ENCODE assay signal across 20 cellular contexts in genomic region chr12:123599310-123599709, GRCh38. TPM values are rescaled to one million over a fixed set of nuclear protein-coding genes. Genes with fewer than 3 reads are reported as not detected.
DNase-seq lines count a peak whose midpoint lies in the region; TF ChIP-seq lines count a peak whose summit lies in the region.
"Had no signal": no experiment of that assay in that cellular context is flagged by ENCODE, and none has a peak within 500 bp of the region (broad histone marks: within the 10 kb centered on the region; RNA-seq: fewer than 3 reads in every experiment).

No MANE protein-coding gene starts in this region.

- no peaks in the 10 kb centered on the region for H3K27me3 Mint-ChIP-seq in CD4-positive, alpha-beta memory T cell
- no peaks in the 10 kb centered on the region for H3K27me3 Mint-ChIP-seq in activated T-helper 1 cell treated with anti-CD3 and anti-CD28 coated beads, Interleukin-12 subunit alpha, Interleukin-12 subunit beta, Interleukin-2, Interleukin-4 antibody, amounts not matched to agents 30 ng/mL and 10 ng/mL and 1 ng/mL, durations not matched to agents 14 hours and 24 hours and 36 hours (ENCODE audit: insufficient read depth)
- H3K27me3 Mint-ChIP-seq in Caco-2 (ENCODE audit: insufficient read depth, unreplicated experiment): no peaks in the 10 kb centered on the region

- H3K27ac ChIP-seq in 22Rv1: peak overlapping the region; percentile 0; the same call in 1 of the 2 replicates
- H3K27ac ChIP-seq in CD4-positive, alpha-beta memory T cell (ENCODE audit: low read depth, low read length): no peak overlapping the region
- peak overlapping the region; percentile 32 for H3K27ac ChIP-seq in mesodermal cell (ENCODE audit: low read depth, low read length, severe bottlenecking)
- H3K27ac ChIP-seq: ovary, SJSA1, testis had no signal

- no peaks in the 10 kb centered on the region for H3K9me3 Mint-ChIP-seq in CD4-positive, alpha-beta memory T cell
- no peaks in the 10 kb centered on the region for H3K9me3 Mint-ChIP-seq in activated T-helper 1 cell treated with anti-CD3 and anti-CD28 coated beads, Interleukin-12 subunit alpha, Interleukin-12 subunit beta, Interleukin-2, Interleukin-4 antibody, amounts not matched to agents 30 ng/mL and 10 ng/mL and 1 ng/mL, durations not matched to agents 14 hours and 24 hours and 36 hours
- no peaks in the 10 kb centered on the region for H3K9me3 Mint-ChIP-seq in Caco-2 (ENCODE audit: unreplicated experiment)

- no peaks in the 10 kb centered on the region for H3K9me3 ChIP-seq in CD4-positive, alpha-beta memory T cell (ENCODE audit: control insufficient read depth in 1 of 2, low read length in 2 of 2)
- no peaks in the 10 kb centered on the region for H3K9me3 ChIP-seq in mesodermal cell (ENCODE audit: control insufficient read depth, low read length)
- H3K9me3 ChIP-seq in Caco-2: no peaks in the 10 kb centered on the region
- H3K9me3 ChIP-seq: ovary, SJSA1, testis had no signal

- DNase-seq in CD4-positive, alpha-beta memory T cell: no peak
- no peak for DNase-seq in activated T-helper 1 cell treated with anti-CD3 and anti-CD28 coated beads, Interleukin-12 subunit alpha, Interleukin-12 subunit beta, Interleukin-2, Interleukin-4 antibody, amounts not matched to agents 30 ng/mL and 10 ng/mL and 1 ng/mL, durations not matched to agents 14 hours and 24 hours and 36 hours (ENCODE audit: low spot score)
- DNase-seq in Caco-2: no peak
- no peak for DNase-seq in NCI-H345 treated with DMSO at 0.1 percent for 48 hours (lab: John Stamatoyannopoulos, UW; ENCODE audit: unreplicated experiment)
- DNase-seq in DMS53 (lab: John Stamatoyannopoulos, UW): no peak
- DNase-seq: caudate nucleus; hippocampal formation; IMR-90; kidney glomerular epithelial cell; midbrain; MV-4-11; NCI-H2029 treated with DMSO at 0.1 percent for 48 hours; NCI-H748 treated with DMSO at 0.1 percent for 48 hours; ovary; PC-3; stimulated activated CD4-positive, alpha-beta T cell treated with anti-CD3 and anti-CD28 coated beads, Interleukin-2, amount 100 ng/mL, for 48 hours had no signal

- peak overlapping the region; percentile 7 to 80 (median 66) for H3K4me3 Mint-ChIP-seq in CD4-positive, alpha-beta memory T cell
- H3K4me3 Mint-ChIP-seq in activated T-helper 1 cell treated with anti-CD3 and anti-CD28 coated beads, Interleukin-12 subunit alpha, Interleukin-12 subunit beta, Interleukin-2, Interleukin-4 antibody, amounts not matched to agents 30 ng/mL and 10 ng/mL and 1 ng/mL, durations not matched to agents 14 hours and 24 hours and 36 hours: peak overlapping the region; percentile 45
- H3K4me3 Mint-ChIP-seq in Caco-2 (ENCODE audit: unreplicated experiment): no peak overlapping the region

- peak overlapping the region; percentile 3 to 92 (median 61) for H3K27ac Mint-ChIP-seq in CD4-positive, alpha-beta memory T cell
- H3K27ac Mint-ChIP-seq in activated T-helper 1 cell treated with anti-CD3 and anti-CD28 coated beads, Interleukin-12 subunit alpha, Interleukin-12 subunit beta, Interleukin-2, Interleukin-4 antibody, amounts not matched to agents 30 ng/mL and 10 ng/mL and 1 ng/mL, durations not matched to agents 14 hours and 24 hours and 36 hours: peak overlapping the region; percentile 5
- H3K27ac Mint-ChIP-seq in Caco-2 (ENCODE audit: unreplicated experiment): no peak overlapping the region

- no TSS peak for BruUV-seq in Caco-2 (replicated peaks; lab: Mats Ljungman, UMichigan)

- WGBS in mesodermal cell (ENCODE audit: insufficient coverage in 2 of 2), 2 experiments: 73 to 100% methylated on average over 1 of the region's 1 CpG

- H3K27me3 ChIP-seq in CD4-positive, alpha-beta memory T cell (ENCODE audit: insufficient read depth, low read length): no peaks in the 10 kb centered on the region
- H3K27me3 ChIP-seq in Caco-2 (replicated peaks; ENCODE audit: control insufficient read depth, insufficient read depth, low read length): no peaks in the 10 kb centered on the region
- H3K27me3 ChIP-seq: ovary, SJSA1, testis had no signal

- peaks cover 27% of the 10 kb centered on the region for H3K4me1 ChIP-seq in CD4-positive, alpha-beta memory T cell (ENCODE audit: insufficient read depth, low read length)
- H3K4me1 ChIP-seq in mesodermal cell (ENCODE audit: control insufficient read depth, insufficient read depth, low read length, poor library complexity, severe bottlenecking) (peaks cover 2% of the 10 kb centered on the region), Caco-2 (peaks cover 4% of the 10 kb centered on the region; the same call in 1 of the 2 replicates)

- peaks cover 20% of the 10 kb centered on the region for H3K36me3 ChIP-seq in CD4-positive, alpha-beta memory T cell (ENCODE audit: insufficient read depth, low read length)
- H3K36me3 ChIP-seq in mesodermal cell (ENCODE audit: control insufficient read depth, insufficient read depth, low read length) (peaks cover 51% of the 10 kb centered on the region), Caco-2 (ENCODE audit: control insufficient read depth, insufficient read depth, low read length) (no peaks in the 10 kb centered on the region)
- H3K36me3 ChIP-seq: ovary had no signal

- H3K4me1 Mint-ChIP-seq in CD4-positive, alpha-beta memory T cell: peaks cover 18 to 35% (median 27%) of the 10 kb centered on the region in 4 donors
- peaks cover 36% of the 10 kb centered on the region for H3K4me1 Mint-ChIP-seq in activated T-helper 1 cell treated with anti-CD3 and anti-CD28 coated beads, Interleukin-12 subunit alpha, Interleukin-12 subunit beta, Interleukin-2, Interleukin-4 antibody, amounts not matched to agents 30 ng/mL and 10 ng/mL and 1 ng/mL, durations not matched to agents 14 hours and 24 hours and 36 hours (ENCODE audit: low read depth)
- H3K4me1 Mint-ChIP-seq in Caco-2 (ENCODE audit: low read depth, unreplicated experiment): peaks cover 16% of the 10 kb centered on the region

- peaks cover 14 to 42% of the 10 kb centered on the region in 2 donors for H3K36me3 Mint-ChIP-seq in CD4-positive, alpha-beta memory T cell
- H3K36me3 Mint-ChIP-seq in activated T-helper 1 cell treated with anti-CD3 and anti-CD28 coated beads, Interleukin-12 subunit alpha, Interleukin-12 subunit beta, Interleukin-2, Interleukin-4 antibody, amounts not matched to agents 30 ng/mL and 10 ng/mL and 1 ng/mL, durations not matched to agents 14 hours and 24 hours and 36 hours (ENCODE audit: low read depth): peaks cover 41% of the 10 kb centered on the region
- H3K36me3 Mint-ChIP-seq in Caco-2 (ENCODE audit: insufficient read depth, unreplicated experiment): peaks cover 76% of the 10 kb centered on the region

- TF ChIP-seq CTCF in 22Rv1 (IDR thresholded peaks at IDR 0.05) (no peak), Caco-2 (IDR thresholded peaks at IDR 0.05; ENCODE audit: insufficient read depth in 1 of 2, low read depth in 1 of 2, low read length in 1 of 2, severe bottlenecking in 1 of 2, unreplicated experiment in 1 of 2) (no peak)

- no peak overlapping the region for H3K4me3 ChIP-seq in CD4-positive, alpha-beta memory T cell (ENCODE audit: low read length in 2 of 2)
- H3K4me3 ChIP-seq in mesodermal cell (ENCODE audit: extremely low read depth, insufficient read depth, low read length, poor library complexity, severe bottlenecking): no peak overlapping the region
- H3K4me3 ChIP-seq in Caco-2 (ENCODE audit: low read depth, low read length): no peak overlapping the region
- H3K4me3 ChIP-seq: ovary, SJSA1, testis had no signal

- CTCF ChIA-PET in CD4-positive, alpha-beta memory T cell (lab: Charles Lee; ENCODE audit: partially characterized antibody): no interaction called here
- CTCF ChIA-PET in Caco-2 (lab: Charles Lee): no interaction called here

- POLR2A ChIA-PET in CD4-positive, alpha-beta memory T cell (lab: Charles Lee; ENCODE audit: partially characterized antibody): no interaction called here
- POLR2A ChIA-PET in Caco-2 (lab: Charles Lee): no interaction called here

- intact Hi-C loops in CD4-positive, alpha-beta memory T cell (cut with micrococcal nuclease): no loop called here
- intact Hi-C loops in activated T-helper 1 cell treated with anti-CD3 and anti-CD28 coated beads, Interleukin-12 subunit alpha, Interleukin-12 subunit beta, Interleukin-2, Interleukin-4 antibody, amounts not matched to agents 30 ng/mL and 10 ng/mL and 1 ng/mL, durations not matched to agents 14 hours and 24 hours and 36 hours (cut with micrococcal nuclease): no loop called here
- intact Hi-C loops in Caco-2 (cut with micrococcal nuclease; ENCODE audit: unreplicated experiment): no loop called here

RNA-seq across cellular contexts. Expression of gene DDX55, which starts 2.6 kb away (rescaled TPM):
- 10 to 100 TPM; 50.5 to 58.7 TPM for total RNA-seq in CD4-positive, alpha-beta memory T cell
- 10 to 100 TPM; 19.4 to 22.4 TPM for polyA plus RNA-seq in CD4-positive, alpha-beta memory T cell
- total RNA-seq in activated T-helper 1 cell treated with anti-CD3 and anti-CD28 coated beads, Interleukin-12 subunit alpha, Interleukin-12 subunit beta, Interleukin-2, Interleukin-4 antibody, amounts not matched to agents 30 ng/mL and 10 ng/mL and 1 ng/mL, durations not matched to agents 14 hours and 24 hours and 36 hours: 72.1 and 72.3 TPM in 2 replicates
- polyA plus RNA-seq in mesodermal cell (2013, experiment 1 of 2): 16.8 TPM
- polyA plus RNA-seq in mesodermal cell (2013, experiment 2 of 2): 15.7 TPM
- 45.4 and 46.3 TPM in 2 replicates for total RNA-seq in Caco-2 (2022)

RNA-seq across cellular contexts. Expression of gene TMED2, which starts 15.0 kb away (rescaled TPM):
- total RNA-seq in CD4-positive, alpha-beta memory T cell: 100 to 1,000 TPM; 141 to 142 TPM
- 100 to 1,000 TPM; 308 to 640 TPM for polyA plus RNA-seq in CD4-positive, alpha-beta memory T cell
- 201 and 206 TPM in 2 replicates for total RNA-seq in activated T-helper 1 cell treated with anti-CD3 and anti-CD28 coated beads, Interleukin-12 subunit alpha, Interleukin-12 subunit beta, Interleukin-2, Interleukin-4 antibody, amounts not matched to agents 30 ng/mL and 10 ng/mL and 1 ng/mL, durations not matched to agents 14 hours and 24 hours and 36 hours
- polyA plus RNA-seq in mesodermal cell (2013, experiment 1 of 2): 159 TPM
- polyA plus RNA-seq in mesodermal cell (2013, experiment 2 of 2): 161 TPM
- total RNA-seq in Caco-2 (2022): 255 TPM in 2 replicates

RNA-seq across cellular contexts. Expression of gene EIF2B1, which starts 34.2 kb away (rescaled TPM):
- total RNA-seq in CD4-positive, alpha-beta memory T cell: 10 to 100 TPM; 50.3 to 51.2 TPM
- polyA plus RNA-seq in CD4-positive, alpha-beta memory T cell: 10 to 100 TPM; 57.7 to 87.9 TPM
- total RNA-seq in activated T-helper 1 cell treated with anti-CD3 and anti-CD28 coated beads, Interleukin-12 subunit alpha, Interleukin-12 subunit beta, Interleukin-2, Interleukin-4 antibody, amounts not matched to agents 30 ng/mL and 10 ng/mL and 1 ng/mL, durations not matched to agents 14 hours and 24 hours and 36 hours: 74.8 and 76.5 TPM in 2 replicates
- polyA plus RNA-seq in mesodermal cell (2013, experiment 1 of 2): 33.3 TPM
- 30.9 TPM for polyA plus RNA-seq in mesodermal cell (2013, experiment 2 of 2)
- 56.2 and 62.1 TPM in 2 replicates for total RNA-seq in Caco-2 (2022)

RNA-seq across cellular contexts. Expression of gene GTF2H3, which starts 34.3 kb away (rescaled TPM):
- 10 to 100 TPM; 18.9 to 24.6 TPM for total RNA-seq in CD4-positive, alpha-beta memory T cell
- 10 to 100 TPM; 25.8 to 30.7 TPM for polyA plus RNA-seq in CD4-positive, alpha-beta memory T cell
- total RNA-seq in activated T-helper 1 cell treated with anti-CD3 and anti-CD28 coated beads, Interleukin-12 subunit alpha, Interleukin-12 subunit beta, Interleukin-2, Interleukin-4 antibody, amounts not matched to agents 30 ng/mL and 10 ng/mL and 1 ng/mL, durations not matched to agents 14 hours and 24 hours and 36 hours: 65.8 and 66.1 TPM in 2 replicates
- polyA plus RNA-seq in mesodermal cell (2013, experiment 1 of 2): 22.4 TPM
- polyA plus RNA-seq in mesodermal cell (2013, experiment 2 of 2): 24.6 TPM
- total RNA-seq in Caco-2 (2022): 44.8 and 45.6 TPM in 2 replicates
